In the genomic region with DNA sequence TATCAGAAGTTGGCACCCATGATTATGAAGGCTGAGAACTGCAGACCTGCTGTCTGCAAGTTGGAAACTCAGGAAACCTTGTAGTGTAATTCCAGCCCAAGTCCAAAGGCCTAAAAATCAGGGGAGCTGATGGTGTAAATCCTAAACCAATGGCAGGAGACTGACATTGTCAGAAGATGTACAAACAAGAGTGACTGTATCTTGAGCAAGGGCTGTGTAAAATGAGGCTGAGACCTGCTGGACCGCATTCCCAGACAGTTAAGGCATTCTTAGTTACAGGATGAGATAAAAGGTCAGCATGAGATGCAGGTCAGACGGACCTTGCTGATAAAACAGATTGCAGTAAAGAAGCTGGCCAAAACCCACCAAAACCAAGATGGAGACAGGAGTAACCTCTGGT, we compare ENCODE assay signal across 25 cellular contexts.
DNase-seq lines count a peak whose midpoint lies in the region; ATAC-seq, FAIRE-seq and TF ChIP-seq lines count a peak whose summit lies in the region.
"Had no signal": no experiment of that assay in that cellular context is flagged by ENCODE, and none has a peak within 500 bp of the region (broad histone marks: within the 10 kb centered on the region; RNA-seq: fewer than 3 reads in every experiment).

No MANE protein-coding gene starts in this region.

- 50% methylated on average over 2 of the region's 2 CpGs for WGBS in mammary epithelial cell (ENCODE audit: low coverage, missing lambda C conversion rate)
- WGBS in hepatocyte (ENCODE audit: low lambda C conversion rate, missing lambda C conversion rate) = 18% methylated on average over 2 of the region's 2 CpGs

- H3K9me3 ChIP-seq in mammary epithelial cell (replicated peaks; ENCODE audit: insufficient read depth, low read length) (no peaks in the 10 kb centered on the region), breast epithelium (no peaks in the 10 kb centered on the region), hepatocyte (ENCODE audit: low read depth) (no peaks in the 10 kb centered on the region), kidney (ENCODE audit: control insufficient read depth in 1 of 2, low read length in 2 of 2) (no peaks in the 10 kb centered on the region)
- H3K9me3 ChIP-seq: HAP-1 had no signal

- TF ChIP-seq POLR2A in breast epithelium (IDR thresholded peaks at IDR 0.05) = no peak

- intact Hi-C loops in mammary epithelial cell (cut with micrococcal nuclease) (no loop called here), breast epithelium (cut with DNase I; ENCODE audit: low total_unique reads) (no loop called here), kidney (cut with DNase I) (no loop called here)

- no peak overlapping the region for H2AFZ ChIP-seq in mammary epithelial cell (ENCODE audit: low read depth, low read length)
- H2AFZ ChIP-seq in hepatocyte = no peak overlapping the region

- CTCF ChIA-PET in mammary epithelial cell (lab: Charles Lee; ENCODE audit: low non-redundant PET) = no interaction called here

- H3K36me3 ChIP-seq in mammary epithelial cell (ENCODE audit: insufficient read depth, low read length) = no peaks in the 10 kb centered on the region
- H3K36me3 ChIP-seq in breast epithelium = no peaks in the 10 kb centered on the region
- H3K36me3 ChIP-seq in bronchial epithelial cell (ENCODE audit: control insufficient read depth, insufficient read depth, low read length) = no peaks in the 10 kb centered on the region
- no peaks in the 10 kb centered on the region for H3K36me3 ChIP-seq in hepatocyte (replicated peaks; ENCODE audit: insufficient read depth, low read depth)
- no peaks in the 10 kb centered on the region for H3K36me3 ChIP-seq in kidney (ENCODE audit: control insufficient read depth in 1 of 2, insufficient read depth in 2 of 2, low read length in 2 of 2)
- H3K36me3 ChIP-seq: HAP-1, SJCRH30 had no signal

- ATAC-seq in GM18517 (IDR thresholded peaks at IDR 0.05; ENCODE audit: unreplicated experiment) = no peak

- H3K4me3 ChIP-seq in mammary epithelial cell (replicated peaks in 1 of 3; ENCODE audit: insufficient read depth in 1 of 3, low read depth in 2 of 3, low read length in 3 of 3) (no peak overlapping the region), breast epithelium (no peak overlapping the region), bronchial epithelial cell (ENCODE audit: low read depth, low read length) (no peak overlapping the region), hepatocyte (no peak overlapping the region), kidney (ENCODE audit: low read length in 2 of 2) (no peak overlapping the region)
- H3K4me3 ChIP-seq: HAP-1, SJCRH30 had no signal

- H3K27me3 ChIP-seq in mammary epithelial cell (ENCODE audit: insufficient read depth, low read length) = no peaks in the 10 kb centered on the region
- no peaks in the 10 kb centered on the region for H3K27me3 ChIP-seq in breast epithelium
- H3K27me3 ChIP-seq in bronchial epithelial cell (ENCODE audit: control insufficient read depth, insufficient read depth, low read length) = no peaks in the 10 kb centered on the region
- no peaks in the 10 kb centered on the region for H3K27me3 ChIP-seq in hepatocyte
- H3K27me3 ChIP-seq: SJCRH30 had no signal

- H3K27ac ChIP-seq in mammary epithelial cell (ENCODE audit: insufficient read depth, low read depth, low read length) (no peak overlapping the region), breast epithelium (no peak overlapping the region), hepatocyte (peak overlapping the region; percentile 53), kidney (ENCODE audit: low read depth in 2 of 2, low read length in 2 of 2) (no peak overlapping the region)
- H3K27ac ChIP-seq: SJCRH30 had no signal

- in situ Hi-C loops in mammary epithelial cell (cut with MboI; ENCODE audit: low sequenced_read_pairs in 2 of 2) = no loop called here

- no peaks in the 10 kb centered on the region for H4K20me1 ChIP-seq in mammary epithelial cell (ENCODE audit: insufficient read depth, low read length)
- no peaks in the 10 kb centered on the region for H4K20me1 ChIP-seq in hepatocyte (ENCODE audit: insufficient read depth, poor library complexity, severe bottlenecking)

- H3K4me1 ChIP-seq in mammary epithelial cell (ENCODE audit: insufficient read depth, low read length) (no peaks in the 10 kb centered on the region), breast epithelium (no peaks in the 10 kb centered on the region), hepatocyte (ENCODE audit: insufficient read depth) (no peaks in the 10 kb centered on the region), kidney (ENCODE audit: control insufficient read depth in 1 of 2, insufficient read depth in 1 of 2, low read depth in 1 of 2, low read length in 2 of 2) (no peaks in the 10 kb centered on the region)
- H3K4me1 ChIP-seq: SJCRH30 had no signal

- TF ChIP-seq CTCF in mammary epithelial cell (conservative IDR thresholded peaks at IDR 0.05 in 1 of 2, IDR thresholded peaks at IDR 0.05 in 1 of 2; ENCODE audit: extremely low read depth in 1 of 2, insufficient read depth in 1 of 2, low read depth in 1 of 2, low read length in 2 of 2) (no peak), breast epithelium (IDR thresholded peaks at IDR 0.05) (no peak), bronchial epithelial cell (IDR thresholded peaks at IDR 0.05; ENCODE audit: insufficient read depth, low read length, severe bottlenecking) (no peak), hepatocyte (IDR thresholded peaks at IDR 0.05; ENCODE audit: poor library complexity) (no peak), kidney (IDR thresholded peaks at IDR 0.05; ENCODE audit: borderline replicate concordance, extremely low read depth, insufficient read depth) (no peak)

- DNase-seq in mammary epithelial cell (peak; percentile 5), breast epithelium (ENCODE audit: low spot score in 2 of 2) (no peak), bronchial epithelial cell (ENCODE audit: low read depth) (peak; percentile 71), hepatocyte (ENCODE audit: low spot score) (no peak), kidney (no peak), germinal center (ENCODE audit: low spot score) (no peak), NCI-H2029 treated with DMSO at 0.1 percent for 48 hours (lab: John Stamatoyannopoulos, UW) (no peak)
- DNase-seq: 8988T; AML-193; C1 segment of cervical spinal cord; DMS53; GF-D8; KG1; NCI-H1105; NCI-H146; NCI-H2029; NCI-H2171; NCI-H345; NCI-H774; NK-92 treated with Interleukin-12 subunit alpha and Interleukin-12 subunit beta, amount 100 ng/mL, for 24 hours; SJCRH30 had no signal

- FAIRE-seq in bronchial epithelial cell (lab: Jason Lieb, UNC) = no peak
- FAIRE-seq in kidney (lab: Jason Lieb, UNC) = no peak
- FAIRE-seq: D721Med, RCC 7860 had no signal

- H3K9me2 ChIP-seq in hepatocyte (replicated peaks; ENCODE audit: insufficient read depth) = no peaks in the 10 kb centered on the region

- no peak overlapping the region for H3K9ac ChIP-seq in mammary epithelial cell (ENCODE audit: insufficient read depth, low read length)
- no peak overlapping the region for H3K9ac ChIP-seq in kidney (ENCODE audit: low read length in 2 of 2)

- BruUV-seq in mammary epithelial cell (replicated peaks; lab: Mats Ljungman, UMichigan) = no TSS peak

- dilution Hi-C loops in mammary epithelial cell (cut with HindIII; ENCODE audit: low sequenced_read_pairs) = no loop called here

- H3K4me2 ChIP-seq in mammary epithelial cell (ENCODE audit: insufficient read depth, low read depth, low read length) (no peak overlapping the region), hepatocyte (no peak overlapping the region)

- H3K79me2 ChIP-seq in mammary epithelial cell (ENCODE audit: insufficient read depth, low read length) (no peaks in the 10 kb centered on the region), hepatocyte (no peaks in the 10 kb centered on the region)

Comparison
In these comparisons a context has a peak if more than half of its experiments do, and no peak if none do; other contexts are left out.
1. DNase-seq: peak in mammary epithelial cell (single experiment) and bronchial epithelial cell (single experiment); none in breast epithelium (0 of 2), hepatocyte (single experiment), kidney (single experiment), germinal center (single experiment) and NCI-H2029 treated with DMSO at 0.1 percent for 48 hours (single experiment).